ENCODE assay signal across 8 cellular contexts in the genomic region with DNA sequence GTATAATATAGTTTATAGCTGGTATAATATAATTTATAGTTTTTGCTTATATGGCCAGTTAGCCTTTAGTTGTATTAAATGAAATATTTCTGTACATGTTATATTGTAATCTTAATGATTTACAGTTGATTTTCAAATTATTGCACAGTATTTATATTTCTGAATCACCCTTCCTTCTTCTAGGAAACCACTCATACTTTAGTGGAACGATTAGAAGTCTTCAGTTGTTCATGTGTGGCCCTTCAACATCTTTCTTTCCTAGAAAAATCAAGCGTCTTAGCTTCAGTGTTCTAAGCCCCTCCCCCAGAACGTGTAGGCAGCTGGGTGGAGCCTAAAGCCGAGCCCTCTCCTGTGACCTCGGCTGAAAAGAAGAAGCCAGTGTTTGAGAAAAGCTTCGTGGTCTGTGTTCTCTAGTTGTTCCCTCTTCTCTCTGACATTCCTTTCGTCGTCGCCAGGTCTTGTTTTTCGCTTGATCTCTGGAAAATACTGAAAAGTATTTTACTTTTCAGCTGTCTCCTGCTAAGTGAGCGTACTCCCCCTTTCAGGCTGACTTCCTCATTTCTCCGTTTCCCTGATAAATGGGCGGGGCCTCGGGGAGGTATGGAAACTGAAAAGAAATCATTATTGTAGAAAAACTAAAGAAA. TPM values are rescaled to one million over a fixed set of nuclear protein-coding genes. Genes with fewer than 3 reads are reported as not detected.
DNase-seq lines count a peak whose midpoint lies in the region; ATAC-seq and TF ChIP-seq lines count a peak whose summit lies in the region.

A gene with protein sequence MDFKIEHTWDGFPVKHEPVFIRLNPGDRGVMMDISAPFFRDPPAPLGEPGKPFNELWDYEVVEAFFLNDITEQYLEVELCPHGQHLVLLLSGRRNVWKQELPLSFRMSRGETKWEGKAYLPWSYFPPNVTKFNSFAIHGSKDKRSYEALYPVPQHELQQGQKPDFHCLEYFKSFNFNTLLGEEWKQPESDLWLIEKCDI (plus strand): TSS at position 342 of the 644 bp plus-strand sequence. CDS start 6,459 bp downstream, outside the sequence.

- POLR2A ChIA-PET in AG04449 (lab: Yijun Ruan, JAX): no interaction called here
- POLR2A ChIA-PET in activated CD8-positive, alpha-beta T cell treated with anti-CD3 and anti-CD28 coated beads for 36 hours (lab: Charles Lee): interaction anchor here (0.7 kb wide), 1 partner anchor 284 kb away, joined by 3 read pairs; no protein-coding TSS in a partner anchor

- H3K4me3 Mint-ChIP-seq in activated CD8-positive, alpha-beta T cell treated with anti-CD3 and anti-CD28 coated beads for 36 hours: peak within 1 kb of the TSS; percentile 94

- intact Hi-C loops in activated CD8-positive, alpha-beta T cell treated with anti-CD3 and anti-CD28 coated beads for 36 hours (cut with micrococcal nuclease): loop anchor here (10.0 kb wide), 3 partner anchors 281 to 1131 kb away; a partner anchor contains a TSS

- peak within 1 kb of the TSS; percentile 81 for H3K27ac ChIP-seq in effector memory CD4-positive, alpha-beta T cell (ENCODE audit: insufficient read depth, low read length, poor library complexity, severe bottlenecking)

- H3K4me1 Mint-ChIP-seq in activated CD8-positive, alpha-beta T cell treated with anti-CD3 and anti-CD28 coated beads for 36 hours (ENCODE audit: low read depth): peaks cover 26% of the 10 kb centered on the region

- ATAC-seq in GM18867 (IDR thresholded peaks at IDR 0.05; ENCODE audit: unreplicated experiment) (peak; percentile 47), HG03097 (IDR thresholded peaks at IDR 0.05; ENCODE audit: low FRiP score, unreplicated experiment) (peak; percentile 41)
- peak; percentile 71 for ATAC-seq in activated CD8-positive, alpha-beta T cell treated with anti-CD3 and anti-CD28 coated beads for 36 hours

- no peak for TF ChIP-seq CTCF in AG04449 (IDR thresholded peaks at IDR 0.05; ENCODE audit: insufficient read depth, low read length, missing control alignments)
- TF ChIP-seq CTCF in activated CD8-positive, alpha-beta T cell treated with anti-CD3 and anti-CD28 coated beads for 36 hours (IDR thresholded peaks at IDR 0.05): no peak

- peak; percentile 12 for DNase-seq in AG04449 (ENCODE audit: low read depth, low spot score)
- DNase-seq in NCI-H748 (lab: John Stamatoyannopoulos, UW; ENCODE audit: unreplicated experiment): peak; percentile 61
- peak; percentile 91 for DNase-seq in activated CD8-positive, alpha-beta T cell treated with anti-CD3 and anti-CD28 coated beads for 36 hours
- DNase-seq in effector memory CD4-positive, alpha-beta T cell: peak; percentile 38 to 59 (median 50)
- peak; percentile 92 for DNase-seq in medulla oblongata (ENCODE audit: extremely low spot score)
- DNase-seq in stimulated activated CD8-positive, alpha-beta memory T cell treated with anti-CD3 and anti-CD28 coated beads, Interleukin-12 subunit alpha, Interleukin-12 subunit beta, amount 100 ng/mL, for 24 hours (ENCODE audit: extremely low read depth): peak; percentile 45

- H3K27me3 Mint-ChIP-seq in activated CD8-positive, alpha-beta T cell treated with anti-CD3 and anti-CD28 coated beads for 36 hours: no peaks in the 10 kb centered on the region

- no peaks in the 10 kb centered on the region for H3K36me3 ChIP-seq in effector memory CD4-positive, alpha-beta T cell (ENCODE audit: control insufficient read depth, insufficient read depth, low read length)

- CTCF ChIA-PET in AG04449 (lab: Yijun Ruan, JAX): no interaction called here
- CTCF ChIA-PET in activated CD8-positive, alpha-beta T cell treated with anti-CD3 and anti-CD28 coated beads for 36 hours (lab: Charles Lee): no interaction called here

- H3K9me3 ChIP-seq in effector memory CD4-positive, alpha-beta T cell (ENCODE audit: control insufficient read depth, low read length): no peaks in the 10 kb centered on the region

- H3K36me3 Mint-ChIP-seq in activated CD8-positive, alpha-beta T cell treated with anti-CD3 and anti-CD28 coated beads for 36 hours (ENCODE audit: low read depth): no peaks in the 10 kb centered on the region

- H3K4me1 ChIP-seq in effector memory CD4-positive, alpha-beta T cell (ENCODE audit: control insufficient read depth, insufficient read depth, low read length, poor library complexity, severe bottlenecking): peaks cover 10% of the 10 kb centered on the region

- H3K27ac Mint-ChIP-seq in activated CD8-positive, alpha-beta T cell treated with anti-CD3 and anti-CD28 coated beads for 36 hours: peak within 1 kb of the TSS; percentile 97

- H3K4me3 ChIP-seq in AG04449 (ENCODE audit: low read depth, low read length): peak within 1 kb of the TSS; percentile 67
- H3K4me3 ChIP-seq in effector memory CD4-positive, alpha-beta T cell (ENCODE audit: insufficient read depth, low read depth, low read length, poor library complexity, severe bottlenecking): peak within 1 kb of the TSS; percentile 58

- H3K9me3 Mint-ChIP-seq in activated CD8-positive, alpha-beta T cell treated with anti-CD3 and anti-CD28 coated beads for 36 hours: no peaks in the 10 kb centered on the region

- no peaks in the 10 kb centered on the region for H3K27me3 ChIP-seq in effector memory CD4-positive, alpha-beta T cell (replicated peaks; ENCODE audit: control insufficient read depth, insufficient read depth, low read length, poor library complexity, severe bottlenecking)

RNA-seq across cellular contexts. Expression of the gene that starts here (rescaled TPM):
- total RNA-seq in activated CD8-positive, alpha-beta T cell treated with anti-CD3 and anti-CD28 coated beads for 36 hours: 10 to 100 TPM; 15.0 to 15.6 TPM

Comparison
In these comparisons a context has a peak if more than half of its experiments do, and no peak if none do; other contexts are left out.
1. Peak in every context shown above with its lines: DNase-seq, ATAC-seq, H3K4me3 ChIP-seq and H3K27ac ChIP-seq.
2. DNase-seq: peak in every context shown above with its lines; median percentile 92 in medulla oblongata; 91 in activated CD8-positive, alpha-beta T cell treated with anti-CD3 and anti-CD28 coated beads for 36 hours; 61 in NCI-H748; 50 in effector memory CD4-positive, alpha-beta T cell; 45 in stimulated activated CD8-positive, alpha-beta memory T cell treated with anti-CD3 and anti-CD28 coated beads, Interleukin-12 subunit alpha, Interleukin-12 subunit beta, amount 100 ng/mL, for 24 hours; 12 in AG04449.